ENCODE assay signal across 1 cellular context in the genomic region with DNA sequence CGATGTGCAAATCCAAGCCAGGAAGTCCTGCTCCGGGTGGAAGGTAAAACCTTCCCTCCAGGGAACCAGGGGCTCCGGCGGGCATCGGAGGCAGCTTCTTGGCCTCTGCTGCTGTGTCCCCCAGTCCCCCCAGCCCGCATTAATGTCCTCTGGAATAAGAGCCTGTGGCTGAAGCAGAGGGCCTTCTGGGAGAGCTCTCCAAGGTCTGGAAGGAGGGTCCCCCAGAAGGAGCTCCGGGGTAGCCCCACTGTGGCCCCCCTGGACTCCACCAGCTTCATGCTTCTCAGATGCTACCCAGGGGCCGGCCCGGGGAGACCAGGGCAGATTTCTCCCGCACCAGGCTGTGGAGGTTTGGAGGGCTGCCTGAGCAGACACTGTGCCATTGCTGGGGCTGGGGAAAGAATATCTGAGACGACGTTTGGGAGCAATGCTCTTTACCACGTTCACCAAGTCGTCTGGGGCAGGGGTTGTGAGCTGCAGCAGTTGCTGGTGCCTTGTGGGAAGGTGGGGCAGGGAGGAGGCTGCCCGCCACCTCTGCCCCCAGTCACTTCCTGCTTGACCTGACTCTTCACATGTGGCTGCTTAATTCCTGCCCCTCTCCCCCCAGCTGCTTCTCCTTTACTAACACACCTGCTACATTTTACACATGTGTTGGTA.
TF ChIP-seq lines count a peak whose summit lies in the region.

No MANE protein-coding gene starts in this region.

TF ChIP-seq in IMR-90, 13 proteins besides CTCF, POLR2A, EP300 and RAD21:
- TF ChIP-seq BHLHE40 (IDR thresholded peaks at IDR 0.05; ENCODE audit: low read depth, low read length) (no peak), NFE2L2 (IDR thresholded peaks at IDR 0.05; ENCODE audit: low read depth, low read length) (no peak), RFX5 (IDR thresholded peaks at IDR 0.05; ENCODE audit: low read depth, low read length) (no peak), CHD1 (IDR thresholded peaks at IDR 0.05; ENCODE audit: low read depth, low read length) (no peak), SMC3 (IDR thresholded peaks at IDR 0.05; ENCODE audit: low read depth, low read length) (no peak), FOS (IDR thresholded peaks at IDR 0.05; ENCODE audit: low read depth, low read length) (no peak), MAFK (IDR thresholded peaks at IDR 0.05; ENCODE audit: low read depth, low read length) (no peak), CEBPB (IDR thresholded peaks at IDR 0.05; ENCODE audit: low read depth, low read length) (no peak), RCOR1 (IDR thresholded peaks at IDR 0.05; ENCODE audit: insufficient replicate concordance, low read length) (no peak), MAZ (IDR thresholded peaks at IDR 0.05; ENCODE audit: borderline replicate concordance, low read depth, low read length) (no peak), MXI1 (IDR thresholded peaks at IDR 0.05; ENCODE audit: borderline replicate concordance, low read depth, low read length) (no peak)
- TF ChIP-seq, protein P1, sequence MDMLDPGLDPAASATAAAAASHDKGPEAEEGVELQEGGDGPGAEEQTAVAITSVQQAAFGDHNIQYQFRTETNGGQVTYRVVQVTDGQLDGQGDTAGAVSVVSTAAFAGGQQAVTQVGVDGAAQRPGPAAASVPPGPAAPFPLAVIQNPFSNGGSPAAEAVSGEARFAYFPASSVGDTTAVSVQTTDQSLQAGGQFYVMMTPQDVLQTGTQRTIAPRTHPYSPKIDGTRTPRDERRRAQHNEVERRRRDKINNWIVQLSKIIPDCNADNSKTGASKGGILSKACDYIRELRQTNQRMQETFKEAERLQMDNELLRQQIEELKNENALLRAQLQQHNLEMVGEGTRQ (IDR thresholded peaks at IDR 0.05; ENCODE audit: low read depth, low read length) = no peak
- TF ChIP-seq, protein P2, sequence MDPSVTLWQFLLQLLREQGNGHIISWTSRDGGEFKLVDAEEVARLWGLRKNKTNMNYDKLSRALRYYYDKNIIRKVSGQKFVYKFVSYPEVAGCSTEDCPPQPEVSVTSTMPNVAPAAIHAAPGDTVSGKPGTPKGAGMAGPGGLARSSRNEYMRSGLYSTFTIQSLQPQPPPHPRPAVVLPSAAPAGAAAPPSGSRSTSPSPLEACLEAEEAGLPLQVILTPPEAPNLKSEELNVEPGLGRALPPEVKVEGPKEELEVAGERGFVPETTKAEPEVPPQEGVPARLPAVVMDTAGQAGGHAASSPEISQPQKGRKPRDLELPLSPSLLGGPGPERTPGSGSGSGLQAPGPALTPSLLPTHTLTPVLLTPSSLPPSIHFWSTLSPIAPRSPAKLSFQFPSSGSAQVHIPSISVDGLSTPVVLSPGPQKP (IDR thresholded peaks at IDR 0.05; ENCODE audit: borderline replicate concordance, low read depth, low read length) = no peak
